In genomic region chr14:65438266-65438933, GRCh38 we compare ENCODE assay signal across 15 cellular contexts. TPM values are rescaled to one million over a fixed set of nuclear protein-coding genes. Genes with fewer than 3 reads are reported as not detected.
A peak's percentile ranks its signal among the peaks of the same experiment; 100 is the strongest.
DNase-seq lines count a peak whose midpoint lies in the region; ATAC-seq and TF ChIP-seq lines count a peak whose summit lies in the region.
"Had no signal": no experiment of that assay in that cellular context is flagged by ENCODE, and none has a peak within 500 bp of the region (broad histone marks: within the 10 kb centered on the region; RNA-seq: fewer than 3 reads in every experiment).

No MANE protein-coding gene starts in this region.

- intact Hi-C loops in activated CD4-positive, alpha-beta memory T cell treated with anti-CD3 and anti-CD28 coated beads for 36 hours (cut with micrococcal nuclease), result loop anchor here (1.0 to 5.0 kb wide), 3 partner anchors 24 to 267 kb away; no protein-coding TSS in a partner anchor
- intact Hi-C loops in naive thymus-derived CD4-positive, alpha-beta T cell (cut with micrococcal nuclease), result no loop called here

- no peak overlapping the region for H3K27ac ChIP-seq in naive thymus-derived CD4-positive, alpha-beta T cell (ENCODE audit: low read depth, low read length)

- POLR2A ChIA-PET in activated CD4-positive, alpha-beta memory T cell treated with anti-CD3 and anti-CD28 coated beads for 36 hours (lab: Charles Lee), result interaction anchor here (0.6 kb wide), 1 partner anchor 24 kb away, joined by 3 read pairs; no protein-coding TSS in a partner anchor
- POLR2A ChIA-PET in naive thymus-derived CD4-positive, alpha-beta T cell (lab: Charles Lee), result no interaction called here
- POLR2A ChIA-PET in HEK293T (lab: Yijun Ruan, JAX), result no interaction called here

- no peaks in the 10 kb centered on the region for H3K27me3 Mint-ChIP-seq in IgD-negative memory B cell
- no peaks in the 10 kb centered on the region for H3K27me3 Mint-ChIP-seq in activated CD4-positive, alpha-beta memory T cell treated with anti-CD3 and anti-CD28 coated beads for 36 hours
- no peaks in the 10 kb centered on the region for H3K27me3 Mint-ChIP-seq in naive thymus-derived CD4-positive, alpha-beta T cell
- H3K27me3 Mint-ChIP-seq: CD4-positive, alpha-beta T cell had no signal

- H3K4me1 Mint-ChIP-seq in IgD-negative memory B cell, result peaks cover 37 to 51% (median 40%) of the 10 kb centered on the region in 3 donors
- H3K4me1 Mint-ChIP-seq in activated CD4-positive, alpha-beta memory T cell treated with anti-CD3 and anti-CD28 coated beads for 36 hours (ENCODE audit: low read depth), result peaks cover 32% of the 10 kb centered on the region
- H3K4me1 Mint-ChIP-seq in naive thymus-derived CD4-positive, alpha-beta T cell, result peaks cover 19 to 53% (median 40%) of the 10 kb centered on the region in 7 donors

- CTCF ChIA-PET in activated CD4-positive, alpha-beta memory T cell treated with anti-CD3 and anti-CD28 coated beads for 36 hours (lab: Charles Lee), result interaction anchor here (0.8 to 1.9 kb wide), 5 partner anchors 9 to 519 kb away, joined by 3 to 7 read pairs (median 4); no protein-coding TSS in a partner anchor
- CTCF ChIA-PET in naive thymus-derived CD4-positive, alpha-beta T cell (lab: Charles Lee), result interaction anchor here (1.0 to 1.1 kb wide), 2 partner anchors 386 to 522 kb away, joined by 3 read pairs; no protein-coding TSS in a partner anchor
- CTCF ChIA-PET in HEK293T (lab: Yijun Ruan, JAX), result no interaction called here

- H3K36me3 Mint-ChIP-seq in IgD-negative memory B cell, result peaks cover 9% of the 10 kb centered on the region
- peaks cover 8% of the 10 kb centered on the region for H3K36me3 Mint-ChIP-seq in activated CD4-positive, alpha-beta memory T cell treated with anti-CD3 and anti-CD28 coated beads for 36 hours
- peaks cover 6 to 42% (median 23%) of the 10 kb centered on the region in 5 donors for H3K36me3 Mint-ChIP-seq in naive thymus-derived CD4-positive, alpha-beta T cell

- peaks cover 4 to 5% (median 4%) of the 10 kb centered on the region in 3 donors for H3K9me3 Mint-ChIP-seq in IgD-negative memory B cell
- H3K9me3 Mint-ChIP-seq in activated CD4-positive, alpha-beta memory T cell treated with anti-CD3 and anti-CD28 coated beads for 36 hours, result peaks cover 2% of the 10 kb centered on the region
- peaks cover 0 to 18% (median 2%) of the 10 kb centered on the region in 11 donors for H3K9me3 Mint-ChIP-seq in naive thymus-derived CD4-positive, alpha-beta T cell

- peak overlapping the region in 2 of 4 donors; percentile 19 to 67 for H3K4me3 Mint-ChIP-seq in IgD-negative memory B cell
- no peak overlapping the region for H3K4me3 Mint-ChIP-seq in activated CD4-positive, alpha-beta memory T cell treated with anti-CD3 and anti-CD28 coated beads for 36 hours
- peak overlapping the region in 6 of 10 donors; percentile 11 to 58 (median 36) for H3K4me3 Mint-ChIP-seq in naive thymus-derived CD4-positive, alpha-beta T cell
- H3K4me3 Mint-ChIP-seq: CD4-positive, alpha-beta T cell had no signal

- peak overlapping the region; percentile 16 to 62 (median 42) for H3K27ac Mint-ChIP-seq in IgD-negative memory B cell
- H3K27ac Mint-ChIP-seq in activated CD4-positive, alpha-beta memory T cell treated with anti-CD3 and anti-CD28 coated beads for 36 hours, result peak overlapping the region; percentile 76
- peak overlapping the region in 5 of 9 donors; percentile 2 to 79 (median 25) for H3K27ac Mint-ChIP-seq in naive thymus-derived CD4-positive, alpha-beta T cell

- no peak overlapping the region for H3K4me3 ChIP-seq in naive thymus-derived CD4-positive, alpha-beta T cell (ENCODE audit: low read length)
- H3K4me3 ChIP-seq: HAP-1 had no signal

- no peaks in the 10 kb centered on the region for H3K9me3 ChIP-seq in naive thymus-derived CD4-positive, alpha-beta T cell (ENCODE audit: control insufficient read depth in 2 of 3, low read length in 3 of 3)
- H3K9me3 ChIP-seq: HAP-1 had no signal

- peaks cover 11 to 14% of the 10 kb centered on the region in 2 donors for H3K4me1 ChIP-seq in naive thymus-derived CD4-positive, alpha-beta T cell (ENCODE audit: control insufficient read depth in 2 of 2, insufficient read depth in 2 of 2, low read length in 2 of 2)

- no peak for DNase-seq in activated CD4-positive, CD25-positive, alpha-beta regulatory T cell (lab: John Stamatoyannopoulos, UW)
- DNase-seq in activated CD4-positive, alpha-beta memory T cell treated with anti-CD3 and anti-CD28 coated beads for 36 hours, result no peak
- no peak for DNase-seq in naive thymus-derived CD4-positive, alpha-beta T cell
- DNase-seq in KG1 (lab: John Stamatoyannopoulos, UW) (no peak), HEK293T (ENCODE audit: extremely low spot score) (no peak)
- DNase-seq: CD4-positive, alpha-beta T cell; NCI-H1436 treated with DMSO at 0.1 percent for 48 hours; NCI-H345; Right ventricle myocardium superior; stimulated activated naive CD4-positive, alpha-beta T cell had no signal

- no peaks in the 10 kb centered on the region for H3K27me3 ChIP-seq in naive thymus-derived CD4-positive, alpha-beta T cell (ENCODE audit: control insufficient read depth in 2 of 2, insufficient read depth in 2 of 2, low read length in 2 of 2)

- peak; percentile 70 to 71 for ATAC-seq in activated CD4-positive, CD25-positive, alpha-beta regulatory T cell treated with anti-CD3 and anti-CD28 coated beads, Interleukin-2, amount 50 U/mL, for 24 hours
- ATAC-seq in naive thymus-derived CD4-positive, alpha-beta T cell, result no peak
- no peak for ATAC-seq in HG02763 (IDR thresholded peaks at IDR 0.05; ENCODE audit: unreplicated experiment)
- ATAC-seq: left lobe of liver had no signal

- H3K36me3 ChIP-seq in naive thymus-derived CD4-positive, alpha-beta T cell (ENCODE audit: control insufficient read depth in 2 of 3, insufficient read depth in 3 of 3, low read length in 3 of 3), result peaks cover 0 to 9% (median 4%) of the 10 kb centered on the region in 3 experiments
- H3K36me3 ChIP-seq: HAP-1 had no signal

TF ChIP-seq in HEK293T, 16 proteins besides CTCF, POLR2A, EP300 and RAD21:
- TF ChIP-seq PKNOX1 (IDR thresholded peaks at IDR 0.05) (no peak), NFRKB (IDR thresholded peaks at IDR 0.05) (no peak), SUZ12 (IDR thresholded peaks at IDR 0.05) (no peak), L3MBTL2 (conservative IDR thresholded peaks at IDR 0.05) (no peak), FOXK2 (IDR thresholded peaks at IDR 0.05) (no peak), SP1 (IDR thresholded peaks at IDR 0.05) (no peak), TARDBP (IDR thresholded peaks at IDR 0.05) (no peak), CTBP1 (IDR thresholded peaks at IDR 0.05; ENCODE audit: borderline replicate concordance) (no peak), HDGF (IDR thresholded peaks at IDR 0.05; ENCODE audit: borderline replicate concordance) (no peak), ELF4 (IDR thresholded peaks at IDR 0.05) (no peak), FOXM1 (IDR thresholded peaks at IDR 0.05; ENCODE audit: borderline replicate concordance) (no peak), LEF1 (IDR thresholded peaks at IDR 0.05; ENCODE audit: borderline replicate concordance) (no peak)
TF ChIP-seq in HEK293T: peak in this region for 0.

RNA-seq across cellular contexts. Expression of gene FUT8, which starts 25.9 kb away (rescaled TPM):
- polyA plus RNA-seq in IgD-negative memory B cell, result 14.0 TPM
- total RNA-seq in activated CD4-positive, alpha-beta memory T cell treated with anti-CD3 and anti-CD28 coated beads for 36 hours, result 10 to 100 TPM; 50.7 to 51.4 TPM
- 100 to 1,000 TPM in 1 of 5 experiments, 10 to 100 TPM in 4; 38.4 to 107 (median 43.4) TPM for total RNA-seq in naive thymus-derived CD4-positive, alpha-beta T cell
- 10 to 100 TPM; 11.1 to 11.2 TPM for polyA plus RNA-seq in naive thymus-derived CD4-positive, alpha-beta T cell

Comparison
In these comparisons a context has a peak if more than half of its experiments do, and no peak if none do; other contexts are left out.
1. ATAC-seq: peak in activated CD4-positive, CD25-positive, alpha-beta regulatory T cell treated with anti-CD3 and anti-CD28 coated beads, Interleukin-2, amount 50 U/mL, for 24 hours (2 of 2); none in naive thymus-derived CD4-positive, alpha-beta T cell (single experiment) and HG02763 (single experiment).
2. H3K27ac Mint-ChIP-seq: peak in every context shown above with its lines; median percentile 76 in activated CD4-positive, alpha-beta memory T cell treated with anti-CD3 and anti-CD28 coated beads for 36 hours; 42 in IgD-negative memory B cell; 25 in naive thymus-derived CD4-positive, alpha-beta T cell.